29 cellular contexts compared by ENCODE assay signal in the genomic region with DNA sequence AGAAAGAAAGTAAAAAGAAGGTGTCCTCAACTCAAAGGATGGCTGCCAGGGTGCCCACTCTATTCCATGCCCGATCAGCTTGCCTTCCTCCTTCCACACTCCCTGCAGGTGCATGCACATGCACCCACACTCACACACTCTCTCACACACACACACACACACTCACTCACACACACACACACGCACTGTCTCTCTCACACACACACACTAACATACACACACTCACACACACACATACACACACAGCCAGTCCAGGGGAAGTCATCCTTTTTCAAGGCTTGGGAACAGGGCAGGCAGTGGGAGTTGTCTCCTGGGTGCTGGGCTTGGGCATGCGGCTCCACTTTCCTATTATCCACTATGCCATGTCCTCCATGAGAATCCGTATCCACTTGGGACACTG. TPM values are rescaled to one million over a fixed set of nuclear protein-coding genes. Genes with fewer than 3 reads are reported as not detected.
"Had no signal": no experiment of that assay in that cellular context is flagged by ENCODE, and none has a peak within 500 bp of the region (broad histone marks: within the 10 kb centered on the region; RNA-seq: fewer than 3 reads in every experiment).

No MANE protein-coding gene starts in this region.

- H3K27ac Mint-ChIP-seq: activated CD4-positive, alpha-beta T cell treated with anti-CD3 and anti-CD28 coated beads, Interleukin-2, amount 10 ng/mL, durations not matched to agents 24 days and 14 days; activated CD8-positive, alpha-beta T cell treated with anti-CD3 and anti-CD28 coated beads for 36 hours; activated naive CD8-positive, alpha-beta T cell treated with anti-CD3 and anti-CD28 coated beads for 36 hours; activated T-cell treated with anti-CD3 and anti-CD28 coated beads, Interleukin-2, amount 50 U/mL, for 72 hours; activated T-helper 17 cell treated with anti-CD3 and anti-CD28 coated beads, Interleukin-2, amount 50 U/mL, for 72 hours had no signal

- DNase-seq: activated CD4-positive, alpha-beta T cell treated with anti-CD3 and anti-CD28 coated beads, Interleukin-2, amount 10 ng/mL, durations not matched to agents 24 days and 14 days; activated CD4-positive, alpha-beta T cell treated with anti-CD3 and anti-CD28 coated beads, Interleukin-2, amount 50 U/mL, for 4 hours; activated CD8-positive, alpha-beta T cell treated with anti-CD3 and anti-CD28 coated beads for 36 hours; activated effector memory CD4-positive, alpha-beta T cell treated with anti-CD3 and anti-CD28 coated beads, Interleukin-2, amount 50 U/mL, for 16 hours; activated naive CD4-positive, alpha-beta T cell; activated naive CD4-positive, alpha-beta T cell treated with anti-CD3 and anti-CD28 coated beads, Interleukin-2, amount 50 U/mL, for 16 hours; activated naive CD8-positive, alpha-beta T cell treated with anti-CD3 and anti-CD28 coated beads for 36 hours; activated T-cell treated with anti-CD3 and anti-CD28 coated beads, Interleukin-2, amount 50 U/mL, for 1 hour; activated T-cell treated with anti-CD3 and anti-CD28 coated beads, Interleukin-2, amount 50 U/mL, for 72 hours; amniotic stem cell; aorta; brain microvascular endothelial cell; Kasumi-1; MG63; NCI-H1048; NCI-H1436 treated with DMSO at 0.1 percent for 48 hours; NCI-H1694 treated with DMSO at 0.1 percent for 48 hours; NCI-H2029; NCI-H345; NCI-H524 treated with DMSO at 0.1 percent for 48 hours; NK-92 treated with Interleukin-12 subunit alpha and Interleukin-12 subunit beta, amount 100 ng/mL, for 24 hours; PC-9; Right ventricle myocardium superior; T1000 had no signal

- H3K4me3 Mint-ChIP-seq: activated CD4-positive, alpha-beta T cell treated with anti-CD3 and anti-CD28 coated beads, Interleukin-2, amount 10 ng/mL, durations not matched to agents 24 days and 14 days; activated CD8-positive, alpha-beta T cell treated with anti-CD3 and anti-CD28 coated beads for 36 hours; activated naive CD8-positive, alpha-beta T cell treated with anti-CD3 and anti-CD28 coated beads for 36 hours; activated T-cell treated with anti-CD3 and anti-CD28 coated beads, Interleukin-2, amount 50 U/mL, for 72 hours; activated T-helper 17 cell treated with anti-CD3 and anti-CD28 coated beads, Interleukin-2, amount 50 U/mL, for 72 hours; central memory CD8-positive, alpha-beta T cell had no signal

- H3K27me3 Mint-ChIP-seq: activated CD4-positive, alpha-beta T cell treated with anti-CD3 and anti-CD28 coated beads, Interleukin-2, amount 10 ng/mL, durations not matched to agents 24 days and 14 days; activated CD8-positive, alpha-beta T cell treated with anti-CD3 and anti-CD28 coated beads for 36 hours; activated naive CD8-positive, alpha-beta T cell treated with anti-CD3 and anti-CD28 coated beads for 36 hours had no signal

- ATAC-seq: activated CD8-positive, alpha-beta T cell treated with anti-CD3 and anti-CD28 coated beads for 36 hours; activated T-cell treated with anti-CD3 and anti-CD28 coated beads, Interleukin-2, amount 50 U/mL, for 72 hours; activated T-helper 17 cell treated with anti-CD3 and anti-CD28 coated beads, Interleukin-2, amount 50 U/mL, for 72 hours had no signal

- H3K36me3 Mint-ChIP-seq: activated naive CD8-positive, alpha-beta T cell treated with anti-CD3 and anti-CD28 coated beads for 36 hours had no signal

- H3K36me3 ChIP-seq: brain microvascular endothelial cell, cardiac muscle cell, MG63 had no signal

- H3K27ac ChIP-seq: brain microvascular endothelial cell, cardiac muscle cell, PC-9, SK-N-MC had no signal

- H3K9me3 ChIP-seq: MG63 had no signal

- H3K4me3 ChIP-seq: cardiac muscle cell, MG63, PC-9, SK-N-MC had no signal

- H3K4me2 ChIP-seq: PC-9 had no signal

- H3K27me3 ChIP-seq: cardiac muscle cell, MG63 had no signal

- H2AFZ ChIP-seq: PC-9 had no signal

- H3K4me1 Mint-ChIP-seq: activated CD4-positive, alpha-beta T cell treated with anti-CD3 and anti-CD28 coated beads, Interleukin-2, amount 10 ng/mL, durations not matched to agents 24 days and 14 days; activated naive CD8-positive, alpha-beta T cell treated with anti-CD3 and anti-CD28 coated beads for 36 hours; activated T-helper 17 cell treated with anti-CD3 and anti-CD28 coated beads, Interleukin-2, amount 50 U/mL, for 72 hours; central memory CD8-positive, alpha-beta T cell had no signal

- H3K9me3 Mint-ChIP-seq: activated CD4-positive, alpha-beta T cell treated with anti-CD3 and anti-CD28 coated beads, Interleukin-2, amount 10 ng/mL, durations not matched to agents 24 days and 14 days; activated CD8-positive, alpha-beta T cell treated with anti-CD3 and anti-CD28 coated beads for 36 hours; activated naive CD8-positive, alpha-beta T cell treated with anti-CD3 and anti-CD28 coated beads for 36 hours; activated T-cell treated with anti-CD3 and anti-CD28 coated beads, Interleukin-2, amount 50 U/mL, for 72 hours had no signal

RNA-seq across cellular contexts. Expression of gene CRMP1, which starts 50.4 kb away (rescaled TPM):
- total RNA-seq: activated CD4-positive, alpha-beta T cell treated with anti-CD3 and anti-CD28 coated beads, Interleukin-2, amount 10 ng/mL, durations not matched to agents 24 days and 14 days; activated CD8-positive, alpha-beta memory T cell treated with anti-CD3 and anti-CD28 coated beads for 36 hours; activated CD8-positive, alpha-beta T cell treated with anti-CD3 and anti-CD28 coated beads for 36 hours; activated naive CD8-positive, alpha-beta T cell treated with anti-CD3 and anti-CD28 coated beads for 36 hours; activated T-cell treated with anti-CD3 and anti-CD28 coated beads, Interleukin-2, amount 50 U/mL, for 72 hours; activated T-helper 17 cell treated with anti-CD3 and anti-CD28 coated beads, Interleukin-2, amount 50 U/mL, for 72 hours; PC-9 had no signal
